1 cellular context compared by ENCODE assay signal in genomic region chr7:151059362-151060112, GRCh38.
TF ChIP-seq lines count a peak whose summit lies in the region.

Gene SLC4A2 (plus strand): TSS chr7:151059589. CDS start chr7:151061988, 2,399 bp downstream.

TF ChIP-seq in K562, 482 proteins besides CTCF, POLR2A, EP300 and RAD21 (continued from another document and continues in another):
- TF ChIP-seq, protein P1, sequence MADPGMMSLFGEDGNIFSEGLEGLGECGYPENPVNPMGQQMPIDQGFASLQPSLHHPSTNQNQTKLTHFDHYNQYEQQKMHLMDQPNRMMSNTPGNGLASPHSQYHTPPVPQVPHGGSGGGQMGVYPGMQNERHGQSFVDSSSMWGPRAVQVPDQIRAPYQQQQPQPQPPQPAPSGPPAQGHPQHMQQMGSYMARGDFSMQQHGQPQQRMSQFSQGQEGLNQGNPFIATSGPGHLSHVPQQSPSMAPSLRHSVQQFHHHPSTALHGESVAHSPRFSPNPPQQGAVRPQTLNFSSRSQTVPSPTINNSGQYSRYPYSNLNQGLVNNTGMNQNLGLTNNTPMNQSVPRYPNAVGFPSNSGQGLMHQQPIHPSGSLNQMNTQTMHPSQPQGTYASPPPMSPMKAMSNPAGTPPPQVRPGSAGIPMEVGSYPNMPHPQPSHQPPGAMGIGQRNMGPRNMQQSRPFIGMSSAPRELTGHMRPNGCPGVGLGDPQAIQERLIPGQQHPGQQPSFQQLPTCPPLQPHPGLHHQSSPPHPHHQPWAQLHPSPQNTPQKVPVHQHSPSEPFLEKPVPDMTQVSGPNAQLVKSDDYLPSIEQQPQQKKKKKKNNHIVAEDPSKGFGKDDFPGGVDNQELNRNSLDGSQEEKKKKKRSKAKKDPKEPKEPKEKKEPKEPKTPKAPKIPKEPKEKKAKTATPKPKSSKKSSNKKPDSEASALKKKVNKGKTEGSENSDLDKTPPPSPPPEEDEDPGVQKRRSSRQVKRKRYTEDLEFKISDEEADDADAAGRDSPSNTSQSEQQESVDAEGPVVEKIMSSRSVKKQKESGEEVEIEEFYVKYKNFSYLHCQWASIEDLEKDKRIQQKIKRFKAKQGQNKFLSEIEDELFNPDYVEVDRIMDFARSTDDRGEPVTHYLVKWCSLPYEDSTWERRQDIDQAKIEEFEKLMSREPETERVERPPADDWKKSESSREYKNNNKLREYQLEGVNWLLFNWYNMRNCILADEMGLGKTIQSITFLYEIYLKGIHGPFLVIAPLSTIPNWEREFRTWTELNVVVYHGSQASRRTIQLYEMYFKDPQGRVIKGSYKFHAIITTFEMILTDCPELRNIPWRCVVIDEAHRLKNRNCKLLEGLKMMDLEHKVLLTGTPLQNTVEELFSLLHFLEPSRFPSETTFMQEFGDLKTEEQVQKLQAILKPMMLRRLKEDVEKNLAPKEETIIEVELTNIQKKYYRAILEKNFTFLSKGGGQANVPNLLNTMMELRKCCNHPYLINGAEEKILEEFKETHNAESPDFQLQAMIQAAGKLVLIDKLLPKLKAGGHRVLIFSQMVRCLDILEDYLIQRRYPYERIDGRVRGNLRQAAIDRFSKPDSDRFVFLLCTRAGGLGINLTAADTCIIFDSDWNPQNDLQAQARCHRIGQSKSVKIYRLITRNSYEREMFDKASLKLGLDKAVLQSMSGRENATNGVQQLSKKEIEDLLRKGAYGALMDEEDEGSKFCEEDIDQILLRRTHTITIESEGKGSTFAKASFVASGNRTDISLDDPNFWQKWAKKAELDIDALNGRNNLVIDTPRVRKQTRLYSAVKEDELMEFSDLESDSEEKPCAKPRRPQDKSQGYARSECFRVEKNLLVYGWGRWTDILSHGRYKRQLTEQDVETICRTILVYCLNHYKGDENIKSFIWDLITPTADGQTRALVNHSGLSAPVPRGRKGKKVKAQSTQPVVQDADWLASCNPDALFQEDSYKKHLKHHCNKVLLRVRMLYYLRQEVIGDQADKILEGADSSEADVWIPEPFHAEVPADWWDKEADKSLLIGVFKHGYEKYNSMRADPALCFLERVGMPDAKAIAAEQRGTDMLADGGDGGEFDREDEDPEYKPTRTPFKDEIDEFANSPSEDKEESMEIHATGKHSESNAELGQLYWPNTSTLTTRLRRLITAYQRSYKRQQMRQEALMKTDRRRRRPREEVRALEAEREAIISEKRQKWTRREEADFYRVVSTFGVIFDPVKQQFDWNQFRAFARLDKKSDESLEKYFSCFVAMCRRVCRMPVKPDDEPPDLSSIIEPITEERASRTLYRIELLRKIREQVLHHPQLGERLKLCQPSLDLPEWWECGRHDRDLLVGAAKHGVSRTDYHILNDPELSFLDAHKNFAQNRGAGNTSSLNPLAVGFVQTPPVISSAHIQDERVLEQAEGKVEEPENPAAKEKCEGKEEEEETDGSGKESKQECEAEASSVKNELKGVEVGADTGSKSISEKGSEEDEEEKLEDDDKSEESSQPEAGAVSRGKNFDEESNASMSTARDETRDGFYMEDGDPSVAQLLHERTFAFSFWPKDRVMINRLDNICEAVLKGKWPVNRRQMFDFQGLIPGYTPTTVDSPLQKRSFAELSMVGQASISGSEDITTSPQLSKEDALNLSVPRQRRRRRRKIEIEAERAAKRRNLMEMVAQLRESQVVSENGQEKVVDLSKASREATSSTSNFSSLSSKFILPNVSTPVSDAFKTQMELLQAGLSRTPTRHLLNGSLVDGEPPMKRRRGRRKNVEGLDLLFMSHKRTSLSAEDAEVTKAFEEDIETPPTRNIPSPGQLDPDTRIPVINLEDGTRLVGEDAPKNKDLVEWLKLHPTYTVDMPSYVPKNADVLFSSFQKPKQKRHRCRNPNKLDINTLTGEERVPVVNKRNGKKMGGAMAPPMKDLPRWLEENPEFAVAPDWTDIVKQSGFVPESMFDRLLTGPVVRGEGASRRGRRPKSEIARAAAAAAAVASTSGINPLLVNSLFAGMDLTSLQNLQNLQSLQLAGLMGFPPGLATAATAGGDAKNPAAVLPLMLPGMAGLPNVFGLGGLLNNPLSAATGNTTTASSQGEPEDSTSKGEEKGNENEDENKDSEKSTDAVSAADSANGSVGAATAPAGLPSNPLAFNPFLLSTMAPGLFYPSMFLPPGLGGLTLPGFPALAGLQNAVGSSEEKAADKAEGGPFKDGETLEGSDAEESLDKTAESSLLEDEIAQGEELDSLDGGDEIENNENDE (IDR thresholded peaks at IDR 0.05; ENCODE audit: low read depth, low read length), result no peak
- TF ChIP-seq ZNF124 (CRISPR knock-in tag; IDR thresholded peaks at IDR 0.05) (no peak), TAF7 (tag; IDR thresholded peaks at IDR 0.05) (no peak), KDM2B (CRISPR knock-in tag; IDR thresholded peaks at IDR 0.05) (no peak), ATF1 (CRISPR knock-in tag; IDR thresholded peaks at IDR 0.05) (no peak), ATF1 (tag; IDR thresholded peaks at IDR 0.05) (no peak), ESRRA (IDR thresholded peaks at IDR 0.05; ENCODE audit: borderline replicate concordance, low read depth) (no peak; the same call in 1 of the 2 replicates), C11orf30 (IDR thresholded peaks at IDR 0.05; ENCODE audit: low read depth) (no peak), STAT6 (CRISPR knock-in tag; IDR thresholded peaks at IDR 0.05) (no peak; the same call in 1 of the 2 replicates), ZNF274 (IDR thresholded peaks at IDR 0.05; ENCODE audit: borderline replicate concordance, low read depth, low read length) (no peak), GTF2F1 (IDR thresholded peaks at IDR 0.05; ENCODE audit: low read depth, low read length) (no peak), MECOM (CRISPR knock-in tag; IDR thresholded peaks at IDR 0.05) (no peak), ZNF12 (CRISPR knock-in tag; IDR thresholded peaks at IDR 0.05) (no peak), FOS (IDR thresholded peaks at IDR 0.05; ENCODE audit: extremely low read depth, insufficient read length) (no peak), STAG1 (CRISPR knock-in tag; IDR thresholded peaks at IDR 0.05; ENCODE audit: borderline replicate concordance) (no peak), KLF16 (IDR thresholded peaks at IDR 0.05) (0 out of 2 replicates have a peak, but pooled peaks have one; percentile 46), ETV6 (IDR thresholded peaks at IDR 0.05; ENCODE audit: borderline replicate concordance in 1 of 2, low read depth in 2 of 2, low read length in 1 of 2) (no peak), ETV6 (CRISPR knock-in tag; IDR thresholded peaks at IDR 0.05; ENCODE audit: borderline replicate concordance) (no peak), MEF2A (IDR thresholded peaks at IDR 0.05; ENCODE audit: control insufficient read depth, low read depth, low read length) (no peak), HDAC1 (IDR thresholded peaks at IDR 0.05) (peak in 1 of 2 experiments; percentile 81; a peak in 2 of 4 replicates), FOSL1 (tag; conservative IDR thresholded peaks at IDR 0.05) (peak; percentile 50), MTA1 (IDR thresholded peaks at IDR 0.05; ENCODE audit: borderline replicate concordance) (peak; percentile 43; the same call in 1 of the 2 replicates), ZNF639 (CRISPR knock-in tag; conservative IDR thresholded peaks at IDR 0.05 in 1 of 2, IDR thresholded peaks at IDR 0.05 in 1 of 2) (peak in 1 of 2 experiments; percentile 91; a peak in 2 of 4 replicates), TCFL5 (CRISPR knock-in tag; conservative IDR thresholded peaks at IDR 0.05) (no peak), SRSF9 (IDR thresholded peaks at IDR 0.05; ENCODE audit: borderline replicate concordance, low read depth, low read length) (no peak)
- TF ChIP-seq, protein P2, sequence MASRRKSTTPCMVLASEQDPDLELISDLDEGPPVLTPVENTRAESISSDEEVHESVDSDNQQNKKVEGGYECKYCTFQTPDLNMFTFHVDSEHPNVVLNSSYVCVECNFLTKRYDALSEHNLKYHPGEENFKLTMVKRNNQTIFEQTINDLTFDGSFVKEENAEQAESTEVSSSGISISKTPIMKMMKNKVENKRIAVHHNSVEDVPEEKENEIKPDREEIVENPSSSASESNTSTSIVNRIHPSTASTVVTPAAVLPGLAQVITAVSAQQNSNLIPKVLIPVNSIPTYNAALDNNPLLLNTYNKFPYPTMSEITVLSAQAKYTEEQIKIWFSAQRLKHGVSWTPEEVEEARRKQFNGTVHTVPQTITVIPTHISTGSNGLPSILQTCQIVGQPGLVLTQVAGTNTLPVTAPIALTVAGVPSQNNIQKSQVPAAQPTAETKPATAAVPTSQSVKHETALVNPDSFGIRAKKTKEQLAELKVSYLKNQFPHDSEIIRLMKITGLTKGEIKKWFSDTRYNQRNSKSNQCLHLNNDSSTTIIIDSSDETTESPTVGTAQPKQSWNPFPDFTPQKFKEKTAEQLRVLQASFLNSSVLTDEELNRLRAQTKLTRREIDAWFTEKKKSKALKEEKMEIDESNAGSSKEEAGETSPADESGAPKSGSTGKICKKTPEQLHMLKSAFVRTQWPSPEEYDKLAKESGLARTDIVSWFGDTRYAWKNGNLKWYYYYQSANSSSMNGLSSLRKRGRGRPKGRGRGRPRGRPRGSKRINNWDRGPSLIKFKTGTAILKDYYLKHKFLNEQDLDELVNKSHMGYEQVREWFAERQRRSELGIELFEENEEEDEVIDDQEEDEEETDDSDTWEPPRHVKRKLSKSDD (conservative IDR thresholded peaks at IDR 0.05; ENCODE audit: low read length), result no peak
- TF ChIP-seq, protein P3, sequence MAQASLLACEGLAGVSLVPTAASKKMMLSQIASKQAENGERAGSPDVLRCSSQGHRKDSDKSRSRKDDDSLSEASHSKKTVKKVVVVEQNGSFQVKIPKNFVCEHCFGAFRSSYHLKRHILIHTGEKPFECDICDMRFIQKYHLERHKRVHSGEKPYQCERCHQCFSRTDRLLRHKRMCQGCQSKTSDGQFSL (CRISPR knock-in tag; IDR thresholded peaks at IDR 0.05), result no peak
- TF ChIP-seq, protein P3 (tag; IDR thresholded peaks at IDR 0.05), result 0 out of 4 replicates have a peak, but pooled peaks of 1 of the 2 experiments have one; percentile 45
- TF ChIP-seq, protein P4, sequence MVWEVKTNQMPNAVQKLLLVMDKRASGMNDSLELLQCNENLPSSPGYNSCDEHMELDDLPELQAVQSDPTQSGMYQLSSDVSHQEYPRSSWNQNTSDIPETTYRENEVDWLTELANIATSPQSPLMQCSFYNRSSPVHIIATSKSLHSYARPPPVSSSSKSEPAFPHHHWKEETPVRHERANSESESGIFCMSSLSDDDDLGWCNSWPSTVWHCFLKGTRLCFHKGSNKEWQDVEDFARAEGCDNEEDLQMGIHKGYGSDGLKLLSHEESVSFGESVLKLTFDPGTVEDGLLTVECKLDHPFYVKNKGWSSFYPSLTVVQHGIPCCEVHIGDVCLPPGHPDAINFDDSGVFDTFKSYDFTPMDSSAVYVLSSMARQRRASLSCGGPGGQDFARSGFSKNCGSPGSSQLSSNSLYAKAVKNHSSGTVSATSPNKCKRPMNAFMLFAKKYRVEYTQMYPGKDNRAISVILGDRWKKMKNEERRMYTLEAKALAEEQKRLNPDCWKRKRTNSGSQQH (CRISPR knock-in tag; IDR thresholded peaks at IDR 0.05), result 0 out of 2 replicates have a peak, but pooled peaks have one; percentile 8
- TF ChIP-seq, protein P5, sequence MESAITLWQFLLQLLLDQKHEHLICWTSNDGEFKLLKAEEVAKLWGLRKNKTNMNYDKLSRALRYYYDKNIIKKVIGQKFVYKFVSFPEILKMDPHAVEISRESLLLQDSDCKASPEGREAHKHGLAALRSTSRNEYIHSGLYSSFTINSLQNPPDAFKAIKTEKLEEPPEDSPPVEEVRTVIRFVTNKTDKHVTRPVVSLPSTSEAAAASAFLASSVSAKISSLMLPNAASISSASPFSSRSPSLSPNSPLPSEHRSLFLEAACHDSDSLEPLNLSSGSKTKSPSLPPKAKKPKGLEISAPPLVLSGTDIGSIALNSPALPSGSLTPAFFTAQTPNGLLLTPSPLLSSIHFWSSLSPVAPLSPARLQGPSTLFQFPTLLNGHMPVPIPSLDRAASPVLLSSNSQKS (CRISPR knock-in tag; IDR thresholded peaks at IDR 0.05), result no peak
- TF ChIP-seq, protein P6, sequence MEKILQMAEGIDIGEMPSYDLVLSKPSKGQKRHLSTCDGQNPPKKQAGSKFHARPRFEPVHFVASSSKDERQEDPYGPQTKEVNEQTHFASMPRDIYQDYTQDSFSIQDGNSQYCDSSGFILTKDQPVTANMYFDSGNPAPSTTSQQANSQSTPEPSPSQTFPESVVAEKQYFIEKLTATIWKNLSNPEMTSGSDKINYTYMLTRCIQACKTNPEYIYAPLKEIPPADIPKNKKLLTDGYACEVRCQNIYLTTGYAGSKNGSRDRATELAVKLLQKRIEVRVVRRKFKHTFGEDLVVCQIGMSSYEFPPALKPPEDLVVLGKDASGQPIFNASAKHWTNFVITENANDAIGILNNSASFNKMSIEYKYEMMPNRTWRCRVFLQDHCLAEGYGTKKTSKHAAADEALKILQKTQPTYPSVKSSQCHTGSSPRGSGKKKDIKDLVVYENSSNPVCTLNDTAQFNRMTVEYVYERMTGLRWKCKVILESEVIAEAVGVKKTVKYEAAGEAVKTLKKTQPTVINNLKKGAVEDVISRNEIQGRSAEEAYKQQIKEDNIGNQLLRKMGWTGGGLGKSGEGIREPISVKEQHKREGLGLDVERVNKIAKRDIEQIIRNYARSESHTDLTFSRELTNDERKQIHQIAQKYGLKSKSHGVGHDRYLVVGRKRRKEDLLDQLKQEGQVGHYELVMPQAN (IDR thresholded peaks at IDR 0.05; ENCODE audit: borderline replicate concordance), result peak; percentile 46; the same call in 1 of the 2 replicates
